ENCODE assay signal across 14 cellular contexts in genomic region chr7:121485457-121486243, GRCh38.
DNase-seq lines count a peak whose midpoint lies in the region; TF ChIP-seq lines count a peak whose summit lies in the region.
"Had no signal": no experiment of that assay in that cellular context is flagged by ENCODE, and none has a peak within 500 bp of the region (broad histone marks: within the 10 kb centered on the region; RNA-seq: fewer than 3 reads in every experiment).

No MANE protein-coding gene starts in this region.

- DNase-seq in AG08395 (ENCODE audit: low spot score) (peak; percentile 14), NCI-H69 (lab: John Stamatoyannopoulos, UW) (peak; percentile 9), esophagus muscularis mucosa (ENCODE audit: extremely low spot score) (no peak), foreskin melanocyte (no peak), T-helper 2 cell (no peak), Kasumi-1 (lab: John Stamatoyannopoulos, UW) (no peak)
- DNase-seq in CD8-positive, alpha-beta memory T cell: no peak
- DNase-seq: activated naive CD4-positive, alpha-beta T cell treated with anti-CD3 and anti-CD28 coated beads for 36 hours; cortex of kidney; H9 had no signal

- POLR2A ChIA-PET in CD8-positive, alpha-beta memory T cell (lab: Charles Lee): no interaction called here

- H3K9ac ChIP-seq in muscle layer of colon (ENCODE audit: low read length): no peak overlapping the region

- H3K27me3 ChIP-seq in esophagus muscularis mucosa (no peaks in the 10 kb centered on the region), muscle layer of colon (ENCODE audit: control insufficient read depth in 1 of 2, insufficient read depth in 2 of 2, low read length in 2 of 2) (no peaks in the 10 kb centered on the region)
- no peaks in the 10 kb centered on the region for H3K27me3 ChIP-seq in CD8-positive, alpha-beta memory T cell (ENCODE audit: insufficient read depth, low read length, poor library complexity, severe bottlenecking)
- H3K27me3 ChIP-seq: uterus had no signal

- H3K9me3 Mint-ChIP-seq in CD8-positive, alpha-beta memory T cell: no peaks in the 10 kb centered on the region
- H3K9me3 Mint-ChIP-seq: activated naive CD4-positive, alpha-beta T cell treated with anti-CD3 and anti-CD28 coated beads for 36 hours; H9; nephron had no signal

- H3K36me3 Mint-ChIP-seq in CD8-positive, alpha-beta memory T cell: no peaks in the 10 kb centered on the region

- H3K4me3 ChIP-seq in esophagus muscularis mucosa (no peak overlapping the region), muscle layer of colon (ENCODE audit: low read depth in 1 of 2, low read length in 2 of 2) (peak overlapping the region in 1 of 2 donors; percentile 17)
- H3K4me3 ChIP-seq in CD8-positive, alpha-beta memory T cell (ENCODE audit: low read length): no peak overlapping the region
- H3K4me3 ChIP-seq: A549, uterus had no signal

- H3K36me3 ChIP-seq in esophagus muscularis mucosa: no peaks in the 10 kb centered on the region
- no peaks in the 10 kb centered on the region for H3K36me3 ChIP-seq in muscle layer of colon (ENCODE audit: insufficient read depth, low read length)
- H3K36me3 ChIP-seq in CD8-positive, alpha-beta memory T cell (ENCODE audit: insufficient read depth, low read length): no peaks in the 10 kb centered on the region
- H3K36me3 ChIP-seq: uterus had no signal

- CTCF ChIA-PET in CD8-positive, alpha-beta memory T cell (lab: Charles Lee): no interaction called here

- H3K4me1 ChIP-seq in esophagus muscularis mucosa (peaks cover 0 to 12% (median 11%) of the 10 kb centered on the region in 4 donors), muscle layer of colon (ENCODE audit: insufficient read depth, low read length) (peaks cover 22% of the 10 kb centered on the region)
- H3K4me1 ChIP-seq in CD8-positive, alpha-beta memory T cell (ENCODE audit: insufficient read depth, low read length): no peaks in the 10 kb centered on the region
- H3K4me1 ChIP-seq: A549, uterus had no signal

- H3K27me3 Mint-ChIP-seq in CD8-positive, alpha-beta memory T cell: no peaks in the 10 kb centered on the region

- no peak overlapping the region for H3K27ac Mint-ChIP-seq in CD8-positive, alpha-beta memory T cell
- H3K27ac Mint-ChIP-seq: activated naive CD4-positive, alpha-beta T cell treated with anti-CD3 and anti-CD28 coated beads for 36 hours; H9 had no signal

- no peak for TF ChIP-seq POLR2A in esophagus muscularis mucosa (IDR thresholded peaks at IDR 0.05; ENCODE audit: low read depth)

- TF ChIP-seq CTCF in esophagus muscularis mucosa (IDR thresholded peaks at IDR 0.05): no peak

- TF ChIP-seq EP300 in esophagus muscularis mucosa (IDR thresholded peaks at IDR 0.05): no peak

- no peaks in the 10 kb centered on the region for H3K9me3 ChIP-seq in esophagus muscularis mucosa
- no peaks in the 10 kb centered on the region for H3K9me3 ChIP-seq in muscle layer of colon (ENCODE audit: low read length)
- H3K9me3 ChIP-seq in CD8-positive, alpha-beta memory T cell (ENCODE audit: low read length): no peaks in the 10 kb centered on the region
- H3K9me3 ChIP-seq: A549, uterus had no signal

- H3K4me3 Mint-ChIP-seq in CD8-positive, alpha-beta memory T cell: no peak overlapping the region
- H3K4me3 Mint-ChIP-seq: activated naive CD4-positive, alpha-beta T cell treated with anti-CD3 and anti-CD28 coated beads for 36 hours; H9; nephron had no signal

- H3K4me1 Mint-ChIP-seq in CD8-positive, alpha-beta memory T cell: peaks cover 6 to 13% (median 13%) of the 10 kb centered on the region in 3 donors

- intact Hi-C loops in esophagus muscularis mucosa (cut with DNase I): no loop called here

- 45% methylated on average over 7 of the region's 7 CpGs for WGBS in esophagus muscularis mucosa

- H3K27ac ChIP-seq in esophagus muscularis mucosa (replicated peaks in 1 of 4) (peak overlapping the region; percentile 17 to 47 (median 34)), muscle layer of colon (ENCODE audit: low read depth, low read length) (peak overlapping the region; percentile 17)
- H3K27ac ChIP-seq in CD8-positive, alpha-beta memory T cell (ENCODE audit: low read depth, low read length): no peak overlapping the region
- H3K27ac ChIP-seq: A549 had no signal

Comparison
In these comparisons a context has a peak if more than half of its experiments do, and no peak if none do; other contexts are left out.
1. DNase-seq: peak in AG08395 (single experiment) and NCI-H69 (single experiment); none in esophagus muscularis mucosa (single experiment), foreskin melanocyte (single experiment), T-helper 2 cell (0 of 5), CD8-positive, alpha-beta memory T cell (0 of 5) and Kasumi-1 (0 of 2).